Comparison of ENCODE assay signal across 15 cellular contexts in genomic region chr10:71667374-71667750, GRCh38. TPM values are rescaled to one million over a fixed set of nuclear protein-coding genes. Genes with fewer than 3 reads are reported as not detected.
A peak's percentile ranks its signal among the peaks of the same experiment; 100 is the strongest.
DNase-seq lines count a peak whose midpoint lies in the region; ATAC-seq and TF ChIP-seq lines count a peak whose summit lies in the region.
"Had no signal": no experiment of that assay in that cellular context is flagged by ENCODE, and none has a peak within 500 bp of the region (broad histone marks: within the 10 kb centered on the region; RNA-seq: fewer than 3 reads in every experiment).

No MANE protein-coding gene starts in this region.

- H3K36me3 Mint-ChIP-seq in T-helper 1 cell treated with Interleukin-12 subunit alpha and Interleukin-12 subunit beta and Interleukin-4 antibody, amounts not matched to agents 30 μg/mL and 1 μg/mL, for 36 hours (ENCODE audit: low read depth) = no peaks in the 10 kb centered on the region
- no peaks in the 10 kb centered on the region for H3K36me3 Mint-ChIP-seq in T-cell

- no peak overlapping the region for H3K4me3 ChIP-seq in neuronal stem cell (ENCODE audit: low read length in 2 of 2)
- H3K4me3 ChIP-seq in lower leg skin (ENCODE audit: low read depth, poor library complexity, severe bottlenecking) = no peak overlapping the region
- H3K4me3 ChIP-seq: dorsolateral prefrontal cortex, ovary, smooth muscle cell had no signal

- no peak overlapping the region for H3K23ac ChIP-seq in neuronal stem cell (ENCODE audit: low read depth, low read length, poor library complexity)

- peak overlapping the region; percentile 23 for H3K27ac Mint-ChIP-seq in T-helper 1 cell treated with Interleukin-12 subunit alpha and Interleukin-12 subunit beta and Interleukin-4 antibody, amounts not matched to agents 30 μg/mL and 1 μg/mL, for 36 hours
- H3K27ac Mint-ChIP-seq in T-cell = peak overlapping the region; percentile 29 to 65

- no peak overlapping the region for H4K91ac ChIP-seq in neuronal stem cell (ENCODE audit: low read depth, low read length, poor library complexity)

- POLR2A ChIA-PET in T-cell (lab: Charles Lee) = no interaction called here

- no peak overlapping the region for H4K8ac ChIP-seq in neuronal stem cell (ENCODE audit: low read depth, low read length)

- no peak overlapping the region for H3K18ac ChIP-seq in neuronal stem cell (ENCODE audit: low read length)

- H3K4me1 ChIP-seq in neuronal stem cell (ENCODE audit: control insufficient read depth in 2 of 2, insufficient read depth in 1 of 2, low read depth in 1 of 2, low read length in 2 of 2) = peaks cover 0 to 19% of the 10 kb centered on the region in 2 donors

- WGBS in neuronal stem cell (ENCODE audit: extremely low coverage in 2 of 2, insufficient read length in 2 of 2, insufficient replicate concordance in 1 of 2), 2 donors = 100% methylated on average over 1 of the region's 5 CpGs; no CpG with 5 or more reads in 1 of the 2 donors
- WGBS in lower leg skin, 2 donors = 49 to 51% methylated on average over 5 of the region's 5 CpGs

- H2BK12ac ChIP-seq in neuronal stem cell (ENCODE audit: low read length) = peak overlapping the region; percentile 63

- H3K27ac ChIP-seq in neuronal stem cell (replicated peaks; ENCODE audit: low read length) = no peak overlapping the region
- H3K27ac ChIP-seq: dorsolateral prefrontal cortex, ovary, VCaP had no signal

- no peak overlapping the region for H3K4me2 ChIP-seq in neuronal stem cell (ENCODE audit: insufficient read depth, low read length, poor library complexity, severe bottlenecking)
- H3K4me2 ChIP-seq: smooth muscle cell had no signal

- no peak overlapping the region for H3K4me3 Mint-ChIP-seq in T-helper 1 cell treated with Interleukin-12 subunit alpha and Interleukin-12 subunit beta and Interleukin-4 antibody, amounts not matched to agents 30 μg/mL and 1 μg/mL, for 36 hours
- peak overlapping the region in 1 of 3 donors; percentile 31 for H3K4me3 Mint-ChIP-seq in T-cell

- peak overlapping the region; percentile 55 for H2BK5ac ChIP-seq in neuronal stem cell (ENCODE audit: low read length)

- H3K9me3 Mint-ChIP-seq in T-helper 1 cell treated with Interleukin-12 subunit alpha and Interleukin-12 subunit beta and Interleukin-4 antibody, amounts not matched to agents 30 μg/mL and 1 μg/mL, for 36 hours = no peaks in the 10 kb centered on the region
- H3K9me3 Mint-ChIP-seq in T-cell = no peaks in the 10 kb centered on the region

- CTCF ChIA-PET in T-cell (lab: Charles Lee) = no interaction called here

- H3K4ac ChIP-seq in neuronal stem cell (ENCODE audit: low read length) = no peak overlapping the region

- no peaks in the 10 kb centered on the region for H3K9me3 ChIP-seq in neuronal stem cell (replicated peaks in 1 of 2; ENCODE audit: control insufficient read depth in 2 of 2, insufficient read depth in 1 of 2, low read depth in 1 of 2, low read length in 2 of 2)
- H3K9me3 ChIP-seq: ovary had no signal

- H3K27me3 Mint-ChIP-seq in T-helper 1 cell treated with Interleukin-12 subunit alpha and Interleukin-12 subunit beta and Interleukin-4 antibody, amounts not matched to agents 30 μg/mL and 1 μg/mL, for 36 hours (ENCODE audit: low read depth) = no peaks in the 10 kb centered on the region
- H3K27me3 Mint-ChIP-seq in T-cell = no peaks in the 10 kb centered on the region

- no peak overlapping the region for H3K14ac ChIP-seq in neuronal stem cell (ENCODE audit: low read length)

- no peak for TF ChIP-seq POLR2A in lower leg skin (IDR thresholded peaks at IDR 0.05)

- peak overlapping the region; percentile 80 for H2AK5ac ChIP-seq in neuronal stem cell (ENCODE audit: low read depth, low read length)

- peaks cover 0 to 48% (median 0%) of the 10 kb centered on the region in 3 experiments for H3K27me3 ChIP-seq in neuronal stem cell (ENCODE audit: control insufficient read depth in 3 of 3, insufficient read depth in 3 of 3, low read depth in 1 of 3, low read length in 3 of 3)
- H3K27me3 ChIP-seq: dorsolateral prefrontal cortex, ovary had no signal

- H2BK120ac ChIP-seq in neuronal stem cell (ENCODE audit: low read depth, low read length) = no peak overlapping the region

- no peak for TF ChIP-seq CTCF in lower leg skin (IDR thresholded peaks at IDR 0.05)

- H2AFZ ChIP-seq in neuronal stem cell (ENCODE audit: low read length) = no peak overlapping the region

- DNase-seq in T-helper 1 cell (no peak), T-cell (peak in 5 of 34 experiments; percentile 9 to 27 (median 11)), neuronal stem cell (ENCODE audit: low spot score) (no peak), lower leg skin (ENCODE audit: low spot score in 2 of 2) (no peak), midbrain (lab: John Stamatoyannopoulos, UW) (no peak)
- DNase-seq: 8988T, Calu3, dorsolateral prefrontal cortex, ovary, SHP77 treated with DMSO at 0.1 percent for 48 hours had no signal

- H3K9ac ChIP-seq in neuronal stem cell (ENCODE audit: low read depth, low read length, poor library complexity) = no peak overlapping the region

- intact Hi-C loops in lower leg skin (cut with DNase I; ENCODE audit: low total_unique reads) = no loop called here

- H2BK15ac ChIP-seq in neuronal stem cell (ENCODE audit: low read length) = no peak overlapping the region

- no peaks in the 10 kb centered on the region for H3K79me1 ChIP-seq in neuronal stem cell (ENCODE audit: low read depth, low read length)

- peak; percentile 40 for ATAC-seq in HG02884 (IDR thresholded peaks at IDR 0.05; ENCODE audit: unreplicated experiment)
- ATAC-seq in T-cell (replicated peaks in 1 of 4) = peak; percentile 54 to 74 (median 68)
- ATAC-seq in HG02798 (IDR thresholded peaks at IDR 0.05; ENCODE audit: poor library complexity, unreplicated experiment) = no peak

- no peaks in the 10 kb centered on the region for H3K36me3 ChIP-seq in neuronal stem cell (replicated peaks in 1 of 2; ENCODE audit: control insufficient read depth in 2 of 2, insufficient read depth in 2 of 2, low read length in 2 of 2)
- H3K36me3 ChIP-seq: ovary had no signal

- peaks cover 8% of the 10 kb centered on the region for H3K4me1 Mint-ChIP-seq in T-helper 1 cell treated with Interleukin-12 subunit alpha and Interleukin-12 subunit beta and Interleukin-4 antibody, amounts not matched to agents 30 μg/mL and 1 μg/mL, for 36 hours (ENCODE audit: low read depth)
- peaks cover 11 to 24% (median 19%) of the 10 kb centered on the region in 3 donors for H3K4me1 Mint-ChIP-seq in T-cell

RNA-seq across cellular contexts. Expression of gene C10orf105, which starts 52.2 kb away (rescaled TPM):
- under 1 TPM; 0.15 to 0.45 (median 0.16) TPM for total RNA-seq in T-cell
- polyA plus RNA-seq in neuronal stem cell (2013, experiment 1 of 2) = 1.4 TPM
- polyA plus RNA-seq in neuronal stem cell (2013, experiment 2 of 2) = 1.3 TPM
- total RNA-seq in lower leg skin = under 1 TPM; 0.06 to 0.27 (median 0.14) TPM
- total RNA-seq: Calu3 had no signal
- polyA plus RNA-seq: smooth muscle cell had no signal
